1 cellular context compared by ENCODE assay signal in genomic region chr10:121974535-121975294, GRCh38.
TF ChIP-seq lines count a peak whose summit lies in the region.

TSS of gene NSMCE4A (minus strand) at chr10:121975217. CDS start at chr10:121975165, 52 bp downstream.

TF ChIP-seq in WTC11, 78 proteins besides CTCF, POLR2A, EP300 and RAD21 (continued from another document):
- TF ChIP-seq ZBTB43 (CRISPR knock-in tag; IDR thresholded peaks at IDR 0.05) = no peak
- no peak for TF ChIP-seq TP53 (CRISPR knock-in tag; IDR thresholded peaks at IDR 0.05)
- TF ChIP-seq GABPB1 (CRISPR knock-in tag; IDR thresholded peaks at IDR 0.05) = peak; percentile 66
- 0 out of 2 replicates have a peak, but pooled peaks have one; percentile 56 for TF ChIP-seq FOXP4 (CRISPR knock-in tag; IDR thresholded peaks at IDR 0.05)
- TF ChIP-seq ATF6 (CRISPR knock-in tag; IDR thresholded peaks at IDR 0.05) = no peak
- TF ChIP-seq FOXK1 (CRISPR knock-in tag; IDR thresholded peaks at IDR 0.05) = peak; percentile 43
- no peak for TF ChIP-seq ZNF138 (CRISPR knock-in tag; conservative IDR thresholded peaks at IDR 0.05)
- TF ChIP-seq OVOL2 (CRISPR knock-in tag; IDR thresholded peaks at IDR 0.05; ENCODE audit: borderline replicate concordance) = no peak
- TF ChIP-seq ZNF121 (CRISPR knock-in tag; IDR thresholded peaks at IDR 0.05) = no peak
- TF ChIP-seq MLX (CRISPR knock-in tag; IDR thresholded peaks at IDR 0.05) = 0 out of 2 replicates have a peak, but pooled peaks have one; percentile 31
- TF ChIP-seq GTF2I (CRISPR knock-in tag; conservative IDR thresholded peaks at IDR 0.05) = no peak
- TF ChIP-seq PRRX2 (CRISPR knock-in tag; IDR thresholded peaks at IDR 0.05) = no peak
- TF ChIP-seq STAT6 (CRISPR knock-in tag; conservative IDR thresholded peaks at IDR 0.05; ENCODE audit: low read depth) = no peak
- peak; percentile 27; the same call in 1 of the 2 replicates for TF ChIP-seq MAX (CRISPR knock-in tag; IDR thresholded peaks at IDR 0.05)
- no peak for TF ChIP-seq CREB1 (CRISPR knock-in tag; IDR thresholded peaks at IDR 0.05)
- TF ChIP-seq HMGA2 (CRISPR knock-in tag; IDR thresholded peaks at IDR 0.05) = no peak
- TF ChIP-seq MYBL2 (CRISPR knock-in tag; IDR thresholded peaks at IDR 0.05) = 0 out of 2 replicates have a peak, but pooled peaks have one; percentile 39
- TF ChIP-seq ZNF423 (CRISPR knock-in tag; IDR thresholded peaks at IDR 0.05) = no peak
- 0 out of 2 replicates have a peak, but pooled peaks have one; percentile 26 for TF ChIP-seq E2F1 (CRISPR knock-in tag; IDR thresholded peaks at IDR 0.05)
- no peak for TF ChIP-seq NFE2L1 (CRISPR knock-in tag; IDR thresholded peaks at IDR 0.05)
- TF ChIP-seq USF2 (CRISPR knock-in tag; IDR thresholded peaks at IDR 0.05) = no peak
- no peak for TF ChIP-seq TEAD4 (CRISPR knock-in tag; IDR thresholded peaks at IDR 0.05)
- peak; percentile 95 for TF ChIP-seq E2F5 (CRISPR knock-in tag; IDR thresholded peaks at IDR 0.05)
- no peak; the same call in 1 of the 2 replicates for TF ChIP-seq TEAD1 (CRISPR knock-in tag; IDR thresholded peaks at IDR 0.05)
- TF ChIP-seq AFF4 (CRISPR knock-in tag; IDR thresholded peaks at IDR 0.05; ENCODE audit: borderline replicate concordance) = no peak
- TF ChIP-seq ETV6 (CRISPR knock-in tag; IDR thresholded peaks at IDR 0.05) = peak; percentile 56
- no peak for TF ChIP-seq ESRRA (CRISPR knock-in tag; IDR thresholded peaks at IDR 0.05; ENCODE audit: borderline replicate concordance)
- 0 out of 2 replicates have a peak, but pooled peaks have one; percentile 33 for TF ChIP-seq PREB (CRISPR knock-in tag; IDR thresholded peaks at IDR 0.05; ENCODE audit: borderline replicate concordance)
- no peak for TF ChIP-seq USF1 (CRISPR knock-in tag; IDR thresholded peaks at IDR 0.05)
